Comparison of ENCODE assay signal across 1 cellular context in genomic region chr15:31151301-31152233, GRCh38.
TF ChIP-seq lines count a peak whose summit lies in the region.

No MANE protein-coding gene starts in this region.

TF ChIP-seq in liver, 16 proteins besides CTCF, POLR2A, EP300 and RAD21 (continued from another document):
- TF ChIP-seq REST (IDR thresholded peaks at IDR 0.05): no peak
- peak; percentile 89 for TF ChIP-seq NR2F2 (IDR thresholded peaks at IDR 0.05)
- TF ChIP-seq YY1 (IDR thresholded peaks at IDR 0.05): no peak
- TF ChIP-seq ZBTB33 (IDR thresholded peaks at IDR 0.05): no peak
- peak; percentile 76 for TF ChIP-seq FOXA1 (IDR thresholded peaks at IDR 0.05)
- TF ChIP-seq MAX (IDR thresholded peaks at IDR 0.05): peak; percentile 24
- peak; percentile 43 to 66 for TF ChIP-seq JUND (IDR thresholded peaks at IDR 0.05)
- TF ChIP-seq ATF3 (IDR thresholded peaks at IDR 0.05): no peak
- TF ChIP-seq HNF4A (conservative IDR thresholded peaks at IDR 0.05): peak; percentile 94 to 95
- TF ChIP-seq FOXA2 (IDR thresholded peaks at IDR 0.05): peak; percentile 15
- TF ChIP-seq SP1 (IDR thresholded peaks at IDR 0.05): peak; percentile 81
- no peak for TF ChIP-seq GABPA (IDR thresholded peaks at IDR 0.05 in 1 of 2, conservative IDR thresholded peaks at IDR 0.05 in 1 of 2)
